Comparison of ENCODE assay signal across 17 cellular contexts in the genomic region with DNA sequence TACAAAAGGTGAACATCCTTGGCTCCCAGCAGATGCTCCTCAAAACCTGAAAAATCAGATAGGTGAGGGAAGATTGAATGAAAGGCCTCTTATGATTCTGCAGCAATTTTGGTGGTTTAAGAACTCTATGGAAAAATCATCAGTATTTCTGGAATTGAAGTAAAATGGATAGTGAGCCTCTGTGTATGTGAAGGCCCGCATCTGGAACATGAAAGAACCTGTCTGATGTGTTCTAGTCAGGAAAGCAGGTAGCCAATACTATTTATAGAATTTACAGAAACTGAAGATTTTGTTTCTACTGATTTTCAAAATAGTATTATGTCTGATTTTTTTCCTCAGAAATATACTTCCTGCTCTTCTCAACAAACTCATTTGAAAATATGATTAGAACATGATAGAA. TPM values are rescaled to one million over a fixed set of nuclear protein-coding genes. Genes with fewer than 3 reads are reported as not detected.
A peak's percentile ranks its signal among the peaks of the same experiment; 100 is the strongest.
DNase-seq lines count a peak whose midpoint lies in the region; ATAC-seq and TF ChIP-seq lines count a peak whose summit lies in the region.
"Had no signal": no experiment of that assay in that cellular context is flagged by ENCODE, and none has a peak within 500 bp of the region (broad histone marks: within the 10 kb centered on the region; RNA-seq: fewer than 3 reads in every experiment).

No MANE protein-coding gene starts in this region.

- H3K4me1 Mint-ChIP-seq in MCF 10A (ENCODE audit: insufficient read depth, unreplicated experiment): peaks cover 67% of the 10 kb centered on the region

- H3K36me3 ChIP-seq in breast epithelium: no peaks in the 10 kb centered on the region
- no peaks in the 10 kb centered on the region for H3K36me3 ChIP-seq in esophagus (ENCODE audit: control insufficient read depth in 2 of 2, insufficient read depth in 2 of 2, low read length in 1 of 2)
- no peaks in the 10 kb centered on the region for H3K36me3 ChIP-seq in muscle layer of colon (ENCODE audit: insufficient read depth, low read length)
- H3K36me3 ChIP-seq in tibial nerve: no peaks in the 10 kb centered on the region
- H3K36me3 ChIP-seq: SJSA1 had no signal

- no peaks in the 10 kb centered on the region for H3K9me3 Mint-ChIP-seq in MCF 10A (ENCODE audit: unreplicated experiment)

- DNase-seq in MCF 10A (ENCODE audit: unreplicated experiment) (no peak), breast epithelium (ENCODE audit: low spot score in 2 of 2) (no peak), tibial nerve (ENCODE audit: low spot score in 2 of 2) (no peak), posterior vena cava (ENCODE audit: low spot score) (no peak), NCI-H1105 treated with DMSO at 0.1 percent for 48 hours (lab: John Stamatoyannopoulos, UW) (no peak)
- DNase-seq: C1 segment of cervical spinal cord, COR-L47, DMS153, Karpas-422, NCI-H1436, NCI-H2029 treated with DMSO at 0.1 percent for 48 hours, NCI-H524 had no signal

- no peak overlapping the region for H3K4me3 ChIP-seq in breast epithelium
- H3K4me3 ChIP-seq in esophagus (ENCODE audit: low read depth in 1 of 2, low read length in 2 of 2): no peak overlapping the region
- H3K4me3 ChIP-seq in muscle layer of colon (ENCODE audit: low read depth in 1 of 2, low read length in 2 of 2): no peak overlapping the region
- no peak overlapping the region for H3K4me3 ChIP-seq in tibial nerve
- H3K4me3 ChIP-seq: SJSA1 had no signal

- BruUV-seq in MCF 10A (replicated peaks; lab: Mats Ljungman, UMichigan): no TSS peak

- no peaks in the 10 kb centered on the region for H3K27me3 Mint-ChIP-seq in MCF 10A (ENCODE audit: insufficient read depth, unreplicated experiment)

- peak overlapping the region; percentile 46 for H3K4me3 Mint-ChIP-seq in MCF 10A (ENCODE audit: unreplicated experiment)

- peaks cover 7 to 18% of the 10 kb centered on the region in 2 donors for H3K4me1 ChIP-seq in breast epithelium
- H3K4me1 ChIP-seq in esophagus (ENCODE audit: control insufficient read depth in 2 of 2, insufficient read depth in 2 of 2, low read length in 1 of 2): peaks cover 8 to 33% of the 10 kb centered on the region in 2 donors
- H3K4me1 ChIP-seq in muscle layer of colon (ENCODE audit: insufficient read depth, low read length): peaks cover 22% of the 10 kb centered on the region
- peaks cover 0 to 84% (median 9%) of the 10 kb centered on the region in 4 donors for H3K4me1 ChIP-seq in tibial nerve

- TF ChIP-seq POLR2A in breast epithelium (IDR thresholded peaks at IDR 0.05): no peak
- no peak for TF ChIP-seq POLR2A in tibial nerve (IDR thresholded peaks at IDR 0.05)

- POLR2A ChIA-PET in MCF 10A (lab: Yijun Ruan, JAX): interaction anchor here (0.6 to 16.1 kb wide), 10 partner anchors 9 to 226 kb away, joined by 3 to 122 read pairs (median 3); a partner anchor contains a TSS

- ATAC-seq in HG02642 (IDR thresholded peaks at IDR 0.05; ENCODE audit: poor library complexity, unreplicated experiment): no peak

- H3K27ac ChIP-seq in breast epithelium: peak overlapping the region in 1 of 2 donors; percentile 92
- peak overlapping the region; percentile 86 to 92 for H3K27ac ChIP-seq in esophagus (ENCODE audit: low read depth in 2 of 2, low read length in 1 of 2)
- H3K27ac ChIP-seq in muscle layer of colon (ENCODE audit: low read depth, low read length): peak overlapping the region; percentile 5
- H3K27ac ChIP-seq in tibial nerve: peak overlapping the region in 3 of 4 donors; percentile 37 to 84 (median 81)
- H3K27ac ChIP-seq: 22Rv1, SJSA1 had no signal

- H3K27ac Mint-ChIP-seq in MCF 10A (ENCODE audit: low read depth, unreplicated experiment): peak overlapping the region; percentile 76

- no peak overlapping the region for H3K9ac ChIP-seq in muscle layer of colon (ENCODE audit: low read length)

- CTCF ChIA-PET in MCF 10A (lab: Yijun Ruan, JAX): interaction anchor here (0.9 to 2.2 kb wide), 4 partner anchors 11 to 281 kb away, joined by 4 to 7 read pairs (median 6); no protein-coding TSS in a partner anchor

- 54 to 78% methylated on average over 1 of the region's 1 CpG for WGBS in esophagus, 2 donors
- WGBS in tibial nerve, 2 donors: 84 to 90% methylated on average over 1 of the region's 1 CpG

- intact Hi-C loops in MCF 10A (cut with micrococcal nuclease): loop anchor here (1.0 kb wide), 1 partner anchor 9 kb away; no protein-coding TSS in a partner anchor
- intact Hi-C loops in breast epithelium (cut with DNase I; ENCODE audit: low total_unique reads): no loop called here
- intact Hi-C loops in posterior vena cava (cut with DNase I): no loop called here

- peaks cover 65% of the 10 kb centered on the region for H3K36me3 Mint-ChIP-seq in MCF 10A (ENCODE audit: insufficient read depth, unreplicated experiment)

- TF ChIP-seq CTCF in MCF 10A (IDR thresholded peaks at IDR 0.05; ENCODE audit: unreplicated experiment) (no peak), breast epithelium (IDR thresholded peaks at IDR 0.05) (no peak), tibial nerve (IDR thresholded peaks at IDR 0.05) (no peak)

- TF ChIP-seq EP300 in tibial nerve (IDR thresholded peaks at IDR 0.05): no peak

- H3K9me3 ChIP-seq in breast epithelium (no peaks in the 10 kb centered on the region), esophagus (ENCODE audit: control insufficient read depth in 2 of 2, insufficient read depth in 1 of 2, low read depth in 1 of 2, low read length in 1 of 2) (no peaks in the 10 kb centered on the region), muscle layer of colon (ENCODE audit: low read length) (no peaks in the 10 kb centered on the region), tibial nerve (no peaks in the 10 kb centered on the region)
- H3K9me3 ChIP-seq: SJSA1 had no signal

- no peaks in the 10 kb centered on the region for H3K27me3 ChIP-seq in breast epithelium
- no peaks in the 10 kb centered on the region for H3K27me3 ChIP-seq in esophagus (ENCODE audit: control insufficient read depth in 1 of 2, insufficient read depth in 2 of 2, low read length in 2 of 2)
- no peaks in the 10 kb centered on the region for H3K27me3 ChIP-seq in muscle layer of colon (ENCODE audit: control insufficient read depth in 1 of 2, insufficient read depth in 2 of 2, low read length in 2 of 2)
- H3K27me3 ChIP-seq in tibial nerve: no peaks in the 10 kb centered on the region
- H3K27me3 ChIP-seq: SJSA1 had no signal

RNA-seq across cellular contexts. Expression of a gene that starts 37.3 kb away (rescaled TPM):
- total RNA-seq in MCF 10A (2022): 371 and 448 TPM in 2 replicates
- total RNA-seq in breast epithelium: 100 to 1,000 TPM in 1 of 3 donors, 10 to 100 TPM in 2; 61.9 to 164 (median 65.0) TPM
- 10 to 100 TPM; 12.8 to 16.1 TPM for polyA plus RNA-seq in esophagus
- 100 to 1,000 TPM in 3 of 4 donors, 10 to 100 TPM in 1; 72.3 to 136 (median 127) TPM for total RNA-seq in tibial nerve
- 10 to 100 TPM; 80.8 to 87.2 TPM for total RNA-seq in posterior vena cava
